In the genomic region with DNA sequence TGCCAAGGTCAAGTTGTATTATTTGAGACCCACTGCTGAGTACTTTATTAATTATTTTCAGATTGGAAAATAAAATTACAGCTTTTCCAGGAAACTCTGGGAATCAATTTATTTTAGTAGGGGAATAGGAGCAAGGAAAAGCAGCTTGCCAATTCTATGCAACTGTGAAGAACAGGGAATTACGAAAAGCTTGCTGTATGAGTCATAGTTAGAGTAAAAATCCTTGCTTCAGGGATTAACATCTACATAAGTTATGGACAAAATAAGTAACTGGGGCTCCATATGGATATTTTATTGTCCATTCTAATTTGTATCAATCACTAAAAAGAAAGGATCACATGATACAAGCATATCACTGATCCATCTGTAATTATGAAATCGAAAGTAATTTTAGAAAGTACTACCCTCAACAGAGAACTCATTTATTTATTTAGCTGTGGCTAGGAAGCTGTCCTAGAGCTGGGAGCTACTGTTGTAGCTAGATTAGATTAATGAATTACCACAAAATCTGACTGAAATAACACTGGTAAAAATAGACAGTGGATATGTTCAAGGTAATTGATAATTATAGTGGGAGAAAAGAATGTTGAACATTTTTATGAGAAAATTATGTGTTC, we compare ENCODE assay signal across 11 cellular contexts.
DNase-seq lines count a peak whose midpoint lies in the region; ATAC-seq, FAIRE-seq and TF ChIP-seq lines count a peak whose summit lies in the region.
"Had no signal": no experiment of that assay in that cellular context is flagged by ENCODE, and none has a peak within 500 bp of the region (broad histone marks: within the 10 kb centered on the region; RNA-seq: fewer than 3 reads in every experiment).

No MANE protein-coding gene starts in this region.

- intact Hi-C loops in CD4-positive, alpha-beta T cell (cut with DNase I, micrococcal nuclease) = no loop called here

- H3K27ac Mint-ChIP-seq in CD4-positive, alpha-beta T cell = no peak overlapping the region
- H3K27ac Mint-ChIP-seq in mesothelial cell of epicardium = no peak overlapping the region

- H3K9me3 ChIP-seq in CD4-positive, alpha-beta T cell (ENCODE audit: control insufficient read depth, low read length) = no peaks in the 10 kb centered on the region

- H3K27ac ChIP-seq in CD4-positive, alpha-beta T cell (ENCODE audit: low read depth, low read length) = no peak overlapping the region

- H3K36me3 Mint-ChIP-seq in CD4-positive, alpha-beta T cell (ENCODE audit: low read depth) = no peaks in the 10 kb centered on the region
- H3K36me3 Mint-ChIP-seq in mesothelial cell of epicardium = no peaks in the 10 kb centered on the region

- no peak for FAIRE-seq in HTR-8/SVneo (lab: Jason Lieb, UNC)

- TF ChIP-seq CTCF in CD4-positive, alpha-beta T cell (IDR thresholded peaks at IDR 0.05) = no peak
- no peak for TF ChIP-seq CTCF in mesothelial cell of epicardium (IDR thresholded peaks at IDR 0.05; ENCODE audit: unreplicated experiment)

- peak; percentile 69 for DNase-seq in EH (ENCODE audit: low read depth)
- DNase-seq in HTR-8/SVneo (ENCODE audit: insufficient read length, low spot score) = peak; percentile 5
- peak; percentile 72 for DNase-seq in dedifferentiated amniotic fluid mesenchymal stem cell (ENCODE audit: extremely low spot score)
- DNase-seq in middle frontal gyrus (ENCODE audit: extremely low spot score, low spot score) = peak; percentile 27
- DNase-seq in CD4-positive, alpha-beta T cell = no peak
- no peak for DNase-seq in mesothelial cell of epicardium (ENCODE audit: low spot score in 2 of 2, unreplicated experiment in 2 of 2)
- DNase-seq in HuH-7 (ENCODE audit: low spot score) = no peak
- DNase-seq: activated T-cell treated with anti-CD3 and anti-CD28 coated beads, Interleukin-2, amount 50 U/mL, for 48 hours; GOT3; SW 1271 had no signal

- H3K27me3 ChIP-seq in CD4-positive, alpha-beta T cell (ENCODE audit: control insufficient read depth, insufficient read depth, low read length) = no peaks in the 10 kb centered on the region

- H3K4me3 Mint-ChIP-seq in CD4-positive, alpha-beta T cell = no peak overlapping the region
- no peak overlapping the region for H3K4me3 Mint-ChIP-seq in mesothelial cell of epicardium

- CTCF ChIA-PET in CD4-positive, alpha-beta T cell (lab: Charles Lee) = interaction anchor here (1.3 kb wide), 1 partner anchor 18 kb away, joined by 3 read pairs; no protein-coding TSS in a partner anchor

- H3K4me1 Mint-ChIP-seq in CD4-positive, alpha-beta T cell (ENCODE audit: low read depth) = no peaks in the 10 kb centered on the region
- peaks cover 4% of the 10 kb centered on the region for H3K4me1 Mint-ChIP-seq in mesothelial cell of epicardium

- no peaks in the 10 kb centered on the region for H3K27me3 Mint-ChIP-seq in CD4-positive, alpha-beta T cell
- H3K27me3 Mint-ChIP-seq in mesothelial cell of epicardium (ENCODE audit: low read depth) = no peaks in the 10 kb centered on the region

- H3K9me3 Mint-ChIP-seq in CD4-positive, alpha-beta T cell = no peaks in the 10 kb centered on the region
- H3K9me3 Mint-ChIP-seq in mesothelial cell of epicardium = no peaks in the 10 kb centered on the region

- no peak for ATAC-seq in CD4-positive, alpha-beta T cell (ENCODE audit: poor library complexity)
- no peak for ATAC-seq in GM21737 (IDR thresholded peaks at IDR 0.05; ENCODE audit: unreplicated experiment)

- POLR2A ChIA-PET in CD4-positive, alpha-beta T cell (lab: Charles Lee) = no interaction called here

Comparison
In these comparisons a context has a peak if more than half of its experiments do, and no peak if none do; other contexts are left out.
1. DNase-seq: peak in EH (single experiment), HTR-8/SVneo (single experiment), dedifferentiated amniotic fluid mesenchymal stem cell (single experiment) and middle frontal gyrus (single experiment); none in CD4-positive, alpha-beta T cell (0 of 10), mesothelial cell of epicardium (0 of 2) and HuH-7 (single experiment).